ENCODE assay signal across 8 cellular contexts in genomic region chr1:16766663-16767342, GRCh38. TPM values are rescaled to one million over a fixed set of nuclear protein-coding genes. Genes with fewer than 3 reads are reported as not detected.
DNase-seq lines count a peak whose midpoint lies in the region; ATAC-seq, FAIRE-seq and TF ChIP-seq lines count a peak whose summit lies in the region.
"Not testable (repeated sequence)": the region's sequence is repeated elsewhere in the genome, so short reads cannot be mapped to it uniquely, and the experiment has no call there.

No MANE protein-coding gene starts in this region.

- not testable (repeated sequence) for TF ChIP-seq EP300 in sigmoid colon (IDR thresholded peaks at IDR 0.05)

- intact Hi-C loops in Calu3 (cut with micrococcal nuclease; ENCODE audit: unreplicated experiment); body of pancreas (cut with DNase I); sigmoid colon (cut with DNase I): not testable (repeated sequence)

- peaks cover 12% of the 10 kb centered on the region for H3K36me3 Mint-ChIP-seq in Calu3 (ENCODE audit: insufficient read depth, unreplicated experiment)
- H3K36me3 Mint-ChIP-seq in nephron (ENCODE audit: low read depth) = not testable (repeated sequence)

- DNase-seq in Calu3 (peak; percentile 42), HuH-7.5 (ENCODE audit: low spot score) (peak; percentile 4), body of pancreas (peak; percentile 61 to 81 (median 66)), sigmoid colon (peak; percentile 59), urothelium cell line (ENCODE audit: low spot score) (peak; percentile 2)

- H3K9me3 Mint-ChIP-seq in Calu3 (ENCODE audit: low read depth, unreplicated experiment); nephron: not testable (repeated sequence)

- H3K4me1 ChIP-seq in body of pancreas (peaks cover 39% of the 10 kb centered on the region), liver (ENCODE audit: control insufficient read depth in 4 of 4, insufficient read depth in 4 of 4, low read length in 3 of 4) (peaks cover 5 to 27% (median 24%) of the 10 kb centered on the region in 4 donors), sigmoid colon (peaks cover 2 to 52% (median 37%) of the 10 kb centered on the region in 4 donors)

- not testable (repeated sequence) for H3K27me3 Mint-ChIP-seq in Calu3 (ENCODE audit: unreplicated experiment)
- H3K27me3 Mint-ChIP-seq in nephron (ENCODE audit: low read depth) = peaks cover 22% of the 10 kb centered on the region

- 12 to 15% methylated on average over 10 of the region's 10 CpGs for WGBS in body of pancreas, 2 donors
- 25% methylated on average over 9 of the region's 10 CpGs for WGBS in liver
- 48 to 69% methylated on average over 9 of the region's 10 CpGs for WGBS in sigmoid colon, 2 donors

- H3K27me3 ChIP-seq in body of pancreas; liver (ENCODE audit: control insufficient read depth in 4 of 4, insufficient read depth in 4 of 4, low read length in 3 of 4); sigmoid colon: not testable (repeated sequence)

- TF ChIP-seq POLR2A in body of pancreas (IDR thresholded peaks at IDR 0.05) = peak in 2 of 3 donors; percentile 38 to 46
- TF ChIP-seq POLR2A in sigmoid colon (IDR thresholded peaks at IDR 0.05) = not testable (repeated sequence)

- H3K27ac Mint-ChIP-seq in Calu3 (ENCODE audit: unreplicated experiment) (peak overlapping the region; percentile 71), nephron (peak overlapping the region; percentile 85 to 99 (median 94))

- H3K4me3 Mint-ChIP-seq in Calu3 (ENCODE audit: low read depth, unreplicated experiment) = peak overlapping the region; percentile 32
- H3K4me3 Mint-ChIP-seq in nephron = peak overlapping the region in 1 of 3 experiments; percentile 7

- H3K9ac ChIP-seq in liver (ENCODE audit: low read depth in 1 of 2, low read length in 2 of 2) = peak overlapping the region in 1 of 2 donors; percentile 55

- not testable (repeated sequence) for TF ChIP-seq CTCF in Calu3 (IDR thresholded peaks at IDR 0.05; ENCODE audit: unreplicated experiment); body of pancreas (IDR thresholded peaks at IDR 0.05); liver (IDR thresholded peaks at IDR 0.05; ENCODE audit: low read depth, low read length, missing input control); nephron (IDR thresholded peaks at IDR 0.05; ENCODE audit: unreplicated experiment in 3 of 3); sigmoid colon (IDR thresholded peaks at IDR 0.05)

- BruUV-seq in Calu3 (replicated peaks; lab: Mats Ljungman, UMichigan) = not testable (repeated sequence)

- peak; percentile 43 for ATAC-seq in body of pancreas

- peak in 1 of 2 donors; percentile 23 for TF ChIP-seq RAD21 in liver (IDR thresholded peaks at IDR 0.05)

- peak; percentile 69 for FAIRE-seq in islet of Langerhans (lab: Jason Lieb, UNC)
- not testable (repeated sequence) for FAIRE-seq in urothelium cell line (lab: Jason Lieb, UNC)

- peaks cover 31% of the 10 kb centered on the region for H3K4me1 Mint-ChIP-seq in Calu3 (ENCODE audit: low read depth, unreplicated experiment)
- H3K4me1 Mint-ChIP-seq in nephron = peaks cover 27% of the 10 kb centered on the region

- not testable (repeated sequence) for H3K9me3 ChIP-seq in body of pancreas; liver (ENCODE audit: control insufficient read depth in 4 of 4, low read length in 3 of 4); sigmoid colon

- CTCF ChIA-PET in Calu3 (lab: Charles Lee) = not testable (repeated sequence)

- H3K4me3 ChIP-seq in body of pancreas, sigmoid colon: not testable (repeated sequence)
- H3K4me3 ChIP-seq in liver (ENCODE audit: low read depth in 1 of 3, low read length in 3 of 3) = peak overlapping the region in 1 of 3 donors; percentile 48

- H3K27ac ChIP-seq in body of pancreas (peak overlapping the region; percentile 78 to 93 (median 90)), liver (ENCODE audit: low read depth in 1 of 2, low read length in 2 of 2) (peak overlapping the region; percentile 64 to 71), sigmoid colon (peak overlapping the region in 3 of 4 donors; percentile 78 to 88 (median 84))

- H3K36me3 ChIP-seq in body of pancreas (replicated peaks in 1 of 2; ENCODE audit: insufficient read depth in 1 of 2, low read depth in 2 of 2); liver (ENCODE audit: control insufficient read depth in 4 of 4, insufficient read depth in 3 of 4, low read depth in 1 of 4, low read length in 3 of 4); sigmoid colon: not testable (repeated sequence)

TF ChIP-seq in liver, 16 proteins besides CTCF, POLR2A, EP300 and RAD21:
- TF ChIP-seq HNF4A (conservative IDR thresholded peaks at IDR 0.05) = peak; percentile 5 to 23
- peak; percentile 24 for TF ChIP-seq YY1 (IDR thresholded peaks at IDR 0.05)
- peak; percentile 57 for TF ChIP-seq SP1 (IDR thresholded peaks at IDR 0.05)

RNA-seq across cellular contexts. Expression of gene RNU1-4, which starts 26.5 kb away (rescaled TPM):
- total RNA-seq in Calu3 (2022) = 1,678 and 1,905 TPM in 2 replicates
- over 10,000 TPM in 1 of 2 donors, under 1 TPM in 1; under 0.01 to 15,479 TPM for total RNA-seq in body of pancreas
- total RNA-seq in liver = under 1 TPM; under 0.01 TPM
- 10 to 100 TPM in 1 of 2 donors, not detected in 1; 16.7 TPM for polyA plus RNA-seq in liver
- total RNA-seq in sigmoid colon = under 1 TPM; under 0.01 TPM
- not detected for polyA plus RNA-seq in sigmoid colon

Comparison
In these comparisons a context has a peak if more than half of its experiments do, and no peak if none do; other contexts are left out.
1. DNase-seq: peak in every context shown above with its lines; median percentile 66 in body of pancreas; 59 in sigmoid colon; 42 in Calu3; 4 in HuH-7.5; 2 in urothelium cell line.